27 cellular contexts compared by ENCODE assay signal in genomic region chr13:108288741-108289140, GRCh38.
"Had no signal": no experiment of that assay in that cellular context is flagged by ENCODE, and none has a peak within 500 bp of the region (broad histone marks: within the 10 kb centered on the region; RNA-seq: fewer than 3 reads in every experiment).

No MANE protein-coding gene starts in this region.

- H3K9me3 ChIP-seq: esophagus squamous epithelium, gastroesophageal sphincter, heart right ventricle had no signal

- H3K4me3 Mint-ChIP-seq: activated CD4-positive, alpha-beta memory T cell treated with anti-CD3 and anti-CD28 coated beads for 36 hours; activated CD4-positive, alpha-beta T cell treated with anti-CD3 and anti-CD28 coated beads for 36 hours; activated CD4-positive, alpha-beta T cell treated with anti-CD3 and anti-CD28 coated beads, Interleukin-2, amount 10 ng/mL, durations not matched to agents 24 days and 14 days; activated CD8-positive, alpha-beta memory T cell treated with anti-CD3 and anti-CD28 coated beads, Interleukin-2, amount 10 ng/mL, durations not matched to agents 7 days and 5 days; activated CD8-positive, alpha-beta T cell treated with anti-CD3 and anti-CD28 coated beads, Interleukin-2, amount 10 ng/mL, durations not matched to agents 7 days and 5 days; activated naive CD4-positive, alpha-beta T cell treated with anti-CD3 and anti-CD28 coated beads, Interleukin-2, amount 10 ng/mL, durations not matched to agents 7 days and 5 days; activated naive CD8-positive, alpha-beta T cell treated with anti-CD3 and anti-CD28 coated beads, Interleukin-2, amount 10 ng/mL, durations not matched to agents 7 days and 5 days; central memory CD8-positive, alpha-beta T cell; effector memory CD8-positive, alpha-beta T cell had no signal

- H3K27ac ChIP-seq: brain microvascular endothelial cell, epithelial cell of prostate, esophagus squamous epithelium, gastroesophageal sphincter, heart right ventricle had no signal

- H3K27me3 Mint-ChIP-seq: activated CD4-positive, alpha-beta memory T cell treated with anti-CD3 and anti-CD28 coated beads for 36 hours; activated CD4-positive, alpha-beta T cell treated with anti-CD3 and anti-CD28 coated beads for 36 hours; activated CD4-positive, alpha-beta T cell treated with anti-CD3 and anti-CD28 coated beads, Interleukin-2, amount 10 ng/mL, durations not matched to agents 24 days and 14 days; activated CD8-positive, alpha-beta memory T cell treated with anti-CD3 and anti-CD28 coated beads, Interleukin-2, amount 10 ng/mL, durations not matched to agents 7 days and 5 days; activated naive CD4-positive, alpha-beta T cell treated with anti-CD3 and anti-CD28 coated beads, Interleukin-2, amount 10 ng/mL, durations not matched to agents 7 days and 5 days; activated naive CD8-positive, alpha-beta T cell treated with anti-CD3 and anti-CD28 coated beads, Interleukin-2, amount 10 ng/mL, durations not matched to agents 7 days and 5 days; central memory CD8-positive, alpha-beta T cell; effector memory CD8-positive, alpha-beta T cell had no signal

- H3K27ac Mint-ChIP-seq: activated CD4-positive, alpha-beta memory T cell treated with anti-CD3 and anti-CD28 coated beads for 36 hours; activated CD4-positive, alpha-beta T cell treated with anti-CD3 and anti-CD28 coated beads for 36 hours; activated CD4-positive, alpha-beta T cell treated with anti-CD3 and anti-CD28 coated beads, Interleukin-2, amount 10 ng/mL, durations not matched to agents 24 days and 14 days; activated CD8-positive, alpha-beta memory T cell treated with anti-CD3 and anti-CD28 coated beads, Interleukin-2, amount 10 ng/mL, durations not matched to agents 7 days and 5 days; activated CD8-positive, alpha-beta T cell treated with anti-CD3 and anti-CD28 coated beads, Interleukin-2, amount 10 ng/mL, durations not matched to agents 7 days and 5 days; activated naive CD4-positive, alpha-beta T cell treated with anti-CD3 and anti-CD28 coated beads, Interleukin-2, amount 10 ng/mL, durations not matched to agents 7 days and 5 days; activated naive CD4-positive, alpha-beta T cell treated with anti-CD3 and anti-CD28 coated beads, Interleukin-2, amount 50 U/mL, for 72 hours; activated naive CD8-positive, alpha-beta T cell treated with anti-CD3 and anti-CD28 coated beads, Interleukin-2, amount 10 ng/mL, durations not matched to agents 7 days and 5 days; effector memory CD8-positive, alpha-beta T cell had no signal

- H3K27me3 ChIP-seq: brain microvascular endothelial cell, esophagus squamous epithelium, gastroesophageal sphincter, heart right ventricle had no signal

- H3K4me1 ChIP-seq: esophagus squamous epithelium, gastroesophageal sphincter, heart right ventricle had no signal

- ATAC-seq: activated CD4-positive, alpha-beta T cell treated with anti-CD3 and anti-CD28 coated beads for 36 hours; activated CD8-positive, alpha-beta memory T cell treated with anti-CD3 and anti-CD28 coated beads, Interleukin-2, amount 10 ng/mL, durations not matched to agents 7 days and 5 days; activated CD8-positive, alpha-beta T cell treated with anti-CD3 and anti-CD28 coated beads, Interleukin-2, amount 10 ng/mL, durations not matched to agents 7 days and 5 days; activated naive CD4-positive, alpha-beta T cell treated with anti-CD3 and anti-CD28 coated beads, Interleukin-2, amount 50 U/mL, for 72 hours; effector memory CD8-positive, alpha-beta T cell; gastroesophageal sphincter; heart right ventricle had no signal

- H3K4me3 ChIP-seq: esophagus squamous epithelium, gastroesophageal sphincter, heart right ventricle had no signal

- DNase-seq: activated CD4-positive, alpha-beta memory T cell treated with anti-CD3 and anti-CD28 coated beads for 36 hours; activated CD4-positive, alpha-beta T cell treated with anti-CD3 and anti-CD28 coated beads for 36 hours; activated CD4-positive, alpha-beta T cell treated with anti-CD3 and anti-CD28 coated beads, Interleukin-2, amount 10 ng/mL, durations not matched to agents 24 days and 14 days; activated CD4-positive, CD25-positive, alpha-beta regulatory T cell; activated CD4-positive, CD25-positive, alpha-beta regulatory T cell treated with anti-CD3 and anti-CD28 coated beads, Interleukin-2, amount 50 U/mL, for 72 hours; activated CD8-positive, alpha-beta memory T cell treated with anti-CD3 and anti-CD28 coated beads, Interleukin-2, amount 10 ng/mL, durations not matched to agents 7 days and 5 days; activated CD8-positive, alpha-beta memory T cell treated with anti-CD3 and anti-CD28 coated beads, Interleukin-2, amount 50 U/mL, for 4 hours; activated CD8-positive, alpha-beta T cell treated with anti-CD3 and anti-CD28 coated beads, Interleukin-2, amount 10 ng/mL, durations not matched to agents 7 days and 5 days; activated gamma-delta T cell; activated naive CD4-positive, alpha-beta T cell; activated naive CD4-positive, alpha-beta T cell treated with anti-CD3 and anti-CD28 coated beads, Interleukin-2, amount 10 ng/mL, durations not matched to agents 7 days and 5 days; activated naive CD8-positive, alpha-beta T cell treated with anti-CD3 and anti-CD28 coated beads, Interleukin-2, amount 10 ng/mL, durations not matched to agents 7 days and 5 days; activated T-cell treated with anti-CD3 and anti-CD28 coated beads, Interleukin-2, amount 50 U/mL, for 1 hour; activated T-cell treated with anti-CD3 and anti-CD28 coated beads, Interleukin-2, amount 50 U/mL, for 48 hours; brain microvascular endothelial cell; cortex of kidney; dermis blood vessel endothelial cell; effector CD4-positive, alpha-beta T cell; effector memory CD8-positive, alpha-beta T cell; esophagus squamous epithelium; foreskin melanocyte; heart right ventricle; T-helper 2 cell had no signal

- H3K36me3 ChIP-seq: brain microvascular endothelial cell, esophagus squamous epithelium, gastroesophageal sphincter had no signal

- H3K4me1 Mint-ChIP-seq: activated CD4-positive, alpha-beta T cell treated with anti-CD3 and anti-CD28 coated beads for 36 hours had no signal

- H3K9me3 Mint-ChIP-seq: activated CD4-positive, alpha-beta memory T cell treated with anti-CD3 and anti-CD28 coated beads for 36 hours; activated CD4-positive, alpha-beta T cell treated with anti-CD3 and anti-CD28 coated beads, Interleukin-2, amount 10 ng/mL, durations not matched to agents 24 days and 14 days; activated naive CD4-positive, alpha-beta T cell treated with anti-CD3 and anti-CD28 coated beads, Interleukin-2, amount 10 ng/mL, durations not matched to agents 7 days and 5 days; activated naive CD4-positive, alpha-beta T cell treated with anti-CD3 and anti-CD28 coated beads, Interleukin-2, amount 50 U/mL, for 72 hours; activated naive CD8-positive, alpha-beta T cell treated with anti-CD3 and anti-CD28 coated beads, Interleukin-2, amount 10 ng/mL, durations not matched to agents 7 days and 5 days; central memory CD8-positive, alpha-beta T cell; effector memory CD8-positive, alpha-beta T cell had no signal

- H3K36me3 Mint-ChIP-seq: activated CD4-positive, alpha-beta memory T cell treated with anti-CD3 and anti-CD28 coated beads for 36 hours; activated naive CD4-positive, alpha-beta T cell treated with anti-CD3 and anti-CD28 coated beads, Interleukin-2, amount 50 U/mL, for 72 hours had no signal
